Comparison of ENCODE assay signal across 8 cellular contexts in genomic region chr17:45302649-45303173, GRCh38. TPM values are rescaled to one million over a fixed set of nuclear protein-coding genes. Genes with fewer than 3 reads are reported as not detected.
DNase-seq lines count a peak whose midpoint lies in the region; ATAC-seq lines count a peak whose summit lies in the region.

No MANE protein-coding gene starts in this region.

- H3K9me3 ChIP-seq in mesodermal cell (ENCODE audit: control insufficient read depth, low read length): no peaks in the 10 kb centered on the region

- H3K4me1 Mint-ChIP-seq in activated naive CD8-positive, alpha-beta T cell treated with anti-CD3 and anti-CD28 coated beads, Interleukin-2, amount 10 ng/mL, durations not matched to agents 7 days and 5 days: peaks cover 60% of the 10 kb centered on the region

- WGBS in mesodermal cell (ENCODE audit: insufficient coverage in 2 of 2), 2 experiments: 93 to 97% methylated on average over 7 to 8 of the region's 10 CpGs

- H3K36me3 ChIP-seq in mesodermal cell (ENCODE audit: control insufficient read depth, insufficient read depth, low read length): peaks cover 14% of the 10 kb centered on the region

- DNase-seq in stimulated activated CD4-positive, alpha-beta T cell treated with anti-CD3 and anti-CD28 coated beads, Interleukin-2, amount 100 ng/mL, for 4 hours (ENCODE audit: low read depth): peak; percentile 42
- DNase-seq in stimulated activated CD4-positive, alpha-beta T cell treated with anti-CD3 and anti-CD28 coated beads, Interleukin-12 subunit alpha, Interleukin-12 subunit beta, amount 100 ng/mL, for 4 hours: no peak
- no peak for DNase-seq in activated naive CD8-positive, alpha-beta T cell treated with anti-CD3 and anti-CD28 coated beads, Interleukin-2, amount 10 ng/mL, durations not matched to agents 7 days and 5 days
- DNase-seq in inferior parietal cortex (ENCODE audit: extremely low spot score): no peak
- DNase-seq in central memory CD4-positive, alpha-beta T cell: no peak
- DNase-seq in COLO829 (ENCODE audit: low spot score): no peak

- peak; percentile 52 for ATAC-seq in HG03442 (IDR thresholded peaks at IDR 0.05; ENCODE audit: unreplicated experiment)
- ATAC-seq in activated naive CD8-positive, alpha-beta T cell treated with anti-CD3 and anti-CD28 coated beads, Interleukin-2, amount 10 ng/mL, durations not matched to agents 7 days and 5 days (ENCODE audit: low read depth): peak; percentile 83

- no peak overlapping the region for H3K4me3 ChIP-seq in mesodermal cell (ENCODE audit: extremely low read depth, insufficient read depth, low read length, poor library complexity, severe bottlenecking)

- no peaks in the 10 kb centered on the region for H3K9me3 Mint-ChIP-seq in activated naive CD8-positive, alpha-beta T cell treated with anti-CD3 and anti-CD28 coated beads, Interleukin-2, amount 10 ng/mL, durations not matched to agents 7 days and 5 days

- H3K36me3 Mint-ChIP-seq in activated naive CD8-positive, alpha-beta T cell treated with anti-CD3 and anti-CD28 coated beads, Interleukin-2, amount 10 ng/mL, durations not matched to agents 7 days and 5 days: peaks cover 25% of the 10 kb centered on the region

- H3K27ac ChIP-seq in mesodermal cell (ENCODE audit: low read depth, low read length, severe bottlenecking): peak overlapping the region; percentile 30

- no peaks in the 10 kb centered on the region for H3K27me3 Mint-ChIP-seq in activated naive CD8-positive, alpha-beta T cell treated with anti-CD3 and anti-CD28 coated beads, Interleukin-2, amount 10 ng/mL, durations not matched to agents 7 days and 5 days

- peak overlapping the region; percentile 76 for H3K4me3 Mint-ChIP-seq in activated naive CD8-positive, alpha-beta T cell treated with anti-CD3 and anti-CD28 coated beads, Interleukin-2, amount 10 ng/mL, durations not matched to agents 7 days and 5 days

- peaks cover 20% of the 10 kb centered on the region for H3K4me1 ChIP-seq in mesodermal cell (ENCODE audit: control insufficient read depth, insufficient read depth, low read length, poor library complexity, severe bottlenecking)

- peak overlapping the region; percentile 89 for H3K27ac Mint-ChIP-seq in activated naive CD8-positive, alpha-beta T cell treated with anti-CD3 and anti-CD28 coated beads, Interleukin-2, amount 10 ng/mL, durations not matched to agents 7 days and 5 days

- POLR2A ChIA-PET in activated naive CD8-positive, alpha-beta T cell treated with anti-CD3 and anti-CD28 coated beads, Interleukin-2, amount 10 ng/mL, durations not matched to agents 7 days and 5 days (lab: Charles Lee): interaction anchor here (0.7 to 3.4 kb wide), 7 partner anchors 10 to 76 kb away, joined by 3 to 42 read pairs (median 4); partner anchors contain the start of gene MAP3K14

RNA-seq across cellular contexts. Expression of gene MAP3K14, which starts 14.1 kb away (rescaled TPM):
- total RNA-seq in activated naive CD8-positive, alpha-beta T cell treated with anti-CD3 and anti-CD28 coated beads, Interleukin-2, amount 10 ng/mL, durations not matched to agents 7 days and 5 days: 10 to 100 TPM; 25.9 to 33.7 TPM
- 3.7 TPM for polyA plus RNA-seq in mesodermal cell (2013, experiment 1 of 2)
- polyA plus RNA-seq in mesodermal cell (2013, experiment 2 of 2): 3.2 TPM

RNA-seq across cellular contexts. Expression of gene SPATA32, which starts 40.8 kb away (rescaled TPM):
- under 1 TPM; 0.53 to 0.65 TPM for total RNA-seq in activated naive CD8-positive, alpha-beta T cell treated with anti-CD3 and anti-CD28 coated beads, Interleukin-2, amount 10 ng/mL, durations not matched to agents 7 days and 5 days
- polyA plus RNA-seq in mesodermal cell (2013, experiment 1 of 2): not detected
- not detected for polyA plus RNA-seq in mesodermal cell (2013, experiment 2 of 2)
